In genomic region chr16:82612263-82612662, GRCh38 we compare ENCODE assay signal across 17 cellular contexts. TPM values are rescaled to one million over a fixed set of nuclear protein-coding genes. Genes with fewer than 3 reads are reported as not detected.
"Had no signal": no experiment of that assay in that cellular context is flagged by ENCODE, and none has a peak within 500 bp of the region (broad histone marks: within the 10 kb centered on the region; RNA-seq: fewer than 3 reads in every experiment).

No MANE protein-coding gene starts in this region.

- H3K4me1 ChIP-seq: SJCRH30 had no signal

- H3K4me3 ChIP-seq: SJCRH30, SK-N-MC had no signal

- H3K36me3 ChIP-seq: SJCRH30 had no signal

- H3K27me3 ChIP-seq: SJCRH30 had no signal

- DNase-seq: KBM-7, MV-4-11, NCI-H1048, NCI-H1105, NCI-H1436 treated with DMSO at 0.1 percent for 48 hours, NCI-H1694, NCI-H187 treated with DMSO at 0.1 percent for 48 hours, NCI-H2029 treated with DMSO at 0.1 percent for 48 hours, NCI-H2107, NCI-H226, NCI-H446, NCI-H510A, NCI-H774, SHP77 treated with DMSO at 0.1 percent for 48 hours, SJCRH30 had no signal

- H3K9me3 ChIP-seq: SJCRH30 had no signal

RNA-seq across cellular contexts. Expression of gene CDH13, which starts 14.5 kb away (rescaled TPM):
- total RNA-seq: HT-29 had no signal
